ENCODE assay signal across 11 cellular contexts in genomic region chr16:66250686-66251405, GRCh38.
A peak's percentile ranks its signal among the peaks of the same experiment; 100 is the strongest.
DNase-seq lines count a peak whose midpoint lies in the region; ATAC-seq and TF ChIP-seq lines count a peak whose summit lies in the region.
"Had no signal": no experiment of that assay in that cellular context is flagged by ENCODE, and none has a peak within 500 bp of the region (broad histone marks: within the 10 kb centered on the region; RNA-seq: fewer than 3 reads in every experiment).

No MANE protein-coding gene starts in this region.

- no peak overlapping the region for H3K4me3 ChIP-seq in ovary

- no peaks in the 10 kb centered on the region for H3K9me3 ChIP-seq in ovary

- peak overlapping the region in 1 of 2 donors; percentile 61 for H3K27ac ChIP-seq in ovary
- H3K27ac ChIP-seq: HL-60 had no signal

- no peak for TF ChIP-seq EP300 in ovary (IDR thresholded peaks at IDR 0.05)

- intact Hi-C loops in Right ventricle myocardium inferior (cut with DNase I) (no loop called here), ovary (cut with DNase I) (loop anchor here in 1 of 4 donors (10.0 kb wide), 1 partner anchor 116 kb away; no protein-coding TSS in a partner anchor)

- TF ChIP-seq POLR2A in ovary (IDR thresholded peaks at IDR 0.05): no peak

- peaks cover 3% of the 10 kb centered on the region for H3K4me1 ChIP-seq in ovary (ENCODE audit: insufficient read depth)

- ATAC-seq in Right ventricle myocardium inferior (peak; percentile 77), GM21786 (IDR thresholded peaks at IDR 0.05; ENCODE audit: unreplicated experiment) (no peak), HG03571 (IDR thresholded peaks at IDR 0.05; ENCODE audit: unreplicated experiment) (no peak), HG02642 (IDR thresholded peaks at IDR 0.05; ENCODE audit: poor library complexity, unreplicated experiment) (no peak)

- H3K27me3 ChIP-seq in ovary: no peaks in the 10 kb centered on the region

- DNase-seq in C1 segment of cervical spinal cord (lab: John Stamatoyannopoulos, UW) (peak in 12 of 14 donors; percentile 3 to 80 (median 60)), amniotic epithelial cell (ENCODE audit: low read depth) (peak; percentile 27), Right ventricle myocardium inferior (ENCODE audit: missing footprints) (peak; percentile 90), ovary (peak; percentile 73 to 86 (median 77)), HuH-7 (ENCODE audit: low spot score) (no peak)
- DNase-seq: CD4-positive, alpha-beta memory T cell; OCI-M1 had no signal

- TF ChIP-seq CTCF in ovary (IDR thresholded peaks at IDR 0.05): no peak

- whole genome bisulfite sequencing in ovary, 3 donors: 4 to 11% (median 7%) methylated on average over 10 of the region's 10 CpGs

- no peaks in the 10 kb centered on the region for H3K36me3 ChIP-seq in ovary
